2 cellular contexts compared by ENCODE assay signal in the genomic region with DNA sequence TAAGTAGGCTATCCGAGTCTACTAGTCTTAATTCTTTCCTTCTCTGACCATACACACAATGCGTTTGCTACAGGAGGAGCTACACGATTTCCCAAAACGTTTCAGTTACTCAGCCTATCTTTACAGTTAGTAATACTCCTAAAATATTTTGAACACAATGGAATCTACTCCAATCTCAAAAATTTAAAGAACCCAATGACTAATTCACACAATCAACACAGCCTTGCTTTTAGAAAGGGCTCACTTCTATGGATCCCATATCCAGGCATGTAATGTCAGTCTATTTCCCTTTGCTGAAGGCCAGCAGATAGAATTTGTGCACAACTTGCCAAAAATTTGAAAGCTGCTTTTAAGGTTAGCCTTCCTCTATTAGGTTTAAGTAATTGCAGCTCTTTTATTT.
TF ChIP-seq lines count a peak whose summit lies in the region.

No MANE protein-coding gene starts in this region.

TF ChIP-seq in GM23338, 12 proteins besides CTCF, POLR2A, EP300 and RAD21 (continued from another document):
- TF ChIP-seq, protein P1, sequence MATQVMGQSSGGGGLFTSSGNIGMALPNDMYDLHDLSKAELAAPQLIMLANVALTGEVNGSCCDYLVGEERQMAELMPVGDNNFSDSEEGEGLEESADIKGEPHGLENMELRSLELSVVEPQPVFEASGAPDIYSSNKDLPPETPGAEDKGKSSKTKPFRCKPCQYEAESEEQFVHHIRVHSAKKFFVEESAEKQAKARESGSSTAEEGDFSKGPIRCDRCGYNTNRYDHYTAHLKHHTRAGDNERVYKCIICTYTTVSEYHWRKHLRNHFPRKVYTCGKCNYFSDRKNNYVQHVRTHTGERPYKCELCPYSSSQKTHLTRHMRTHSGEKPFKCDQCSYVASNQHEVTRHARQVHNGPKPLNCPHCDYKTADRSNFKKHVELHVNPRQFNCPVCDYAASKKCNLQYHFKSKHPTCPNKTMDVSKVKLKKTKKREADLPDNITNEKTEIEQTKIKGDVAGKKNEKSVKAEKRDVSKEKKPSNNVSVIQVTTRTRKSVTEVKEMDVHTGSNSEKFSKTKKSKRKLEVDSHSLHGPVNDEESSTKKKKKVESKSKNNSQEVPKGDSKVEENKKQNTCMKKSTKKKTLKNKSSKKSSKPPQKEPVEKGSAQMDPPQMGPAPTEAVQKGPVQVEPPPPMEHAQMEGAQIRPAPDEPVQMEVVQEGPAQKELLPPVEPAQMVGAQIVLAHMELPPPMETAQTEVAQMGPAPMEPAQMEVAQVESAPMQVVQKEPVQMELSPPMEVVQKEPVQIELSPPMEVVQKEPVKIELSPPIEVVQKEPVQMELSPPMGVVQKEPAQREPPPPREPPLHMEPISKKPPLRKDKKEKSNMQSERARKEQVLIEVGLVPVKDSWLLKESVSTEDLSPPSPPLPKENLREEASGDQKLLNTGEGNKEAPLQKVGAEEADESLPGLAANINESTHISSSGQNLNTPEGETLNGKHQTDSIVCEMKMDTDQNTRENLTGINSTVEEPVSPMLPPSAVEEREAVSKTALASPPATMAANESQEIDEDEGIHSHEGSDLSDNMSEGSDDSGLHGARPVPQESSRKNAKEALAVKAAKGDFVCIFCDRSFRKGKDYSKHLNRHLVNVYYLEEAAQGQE (IDR thresholded peaks at IDR 0.05; ENCODE audit: unreplicated experiment): no peak
- TF ChIP-seq EZH2 (IDR thresholded peaks at IDR 0.05; ENCODE audit: low read depth, unreplicated experiment) (no peak), ZNF114 (CRISPR knock-in tag; IDR thresholded peaks at IDR 0.05) (no peak), EZH2phosphoT487 (IDR thresholded peaks at IDR 0.05; ENCODE audit: unreplicated experiment) (no peak), POLR2AphosphoS5 (IDR thresholded peaks at IDR 0.05; ENCODE audit: low read depth) (no peak)
- TF ChIP-seq, protein P2, sequence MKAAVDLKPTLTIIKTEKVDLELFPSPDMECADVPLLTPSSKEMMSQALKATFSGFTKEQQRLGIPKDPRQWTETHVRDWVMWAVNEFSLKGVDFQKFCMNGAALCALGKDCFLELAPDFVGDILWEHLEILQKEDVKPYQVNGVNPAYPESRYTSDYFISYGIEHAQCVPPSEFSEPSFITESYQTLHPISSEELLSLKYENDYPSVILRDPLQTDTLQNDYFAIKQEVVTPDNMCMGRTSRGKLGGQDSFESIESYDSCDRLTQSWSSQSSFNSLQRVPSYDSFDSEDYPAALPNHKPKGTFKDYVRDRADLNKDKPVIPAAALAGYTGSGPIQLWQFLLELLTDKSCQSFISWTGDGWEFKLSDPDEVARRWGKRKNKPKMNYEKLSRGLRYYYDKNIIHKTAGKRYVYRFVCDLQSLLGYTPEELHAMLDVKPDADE (IDR thresholded peaks at IDR 0.05): no peak

TF ChIP-seq in SK-N-SH treated with all-trans-retinoic acid at 6 μM for 48 hours, 23 proteins besides CTCF, POLR2A, EP300 and RAD21 (continued from another document):
- TF ChIP-seq, protein P3, sequence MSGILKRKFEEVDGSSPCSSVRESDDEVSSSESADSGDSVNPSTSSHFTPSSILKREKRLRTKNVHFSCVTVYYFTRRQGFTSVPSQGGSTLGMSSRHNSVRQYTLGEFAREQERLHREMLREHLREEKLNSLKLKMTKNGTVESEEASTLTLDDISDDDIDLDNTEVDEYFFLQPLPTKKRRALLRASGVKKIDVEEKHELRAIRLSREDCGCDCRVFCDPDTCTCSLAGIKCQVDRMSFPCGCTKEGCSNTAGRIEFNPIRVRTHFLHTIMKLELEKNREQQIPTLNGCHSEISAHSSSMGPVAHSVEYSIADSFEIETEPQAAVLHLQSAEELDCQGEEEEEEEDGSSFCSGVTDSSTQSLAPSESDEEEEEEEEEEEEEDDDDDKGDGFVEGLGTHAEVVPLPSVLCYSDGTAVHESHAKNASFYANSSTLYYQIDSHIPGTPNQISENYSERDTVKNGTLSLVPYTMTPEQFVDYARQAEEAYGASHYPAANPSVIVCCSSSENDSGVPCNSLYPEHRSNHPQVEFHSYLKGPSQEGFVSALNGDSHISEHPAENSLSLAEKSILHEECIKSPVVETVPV (CRISPR knock-in tag; IDR thresholded peaks at IDR 0.05): no peak
- TF ChIP-seq ZNF70 (CRISPR knock-in tag; IDR thresholded peaks at IDR 0.05) (no peak), ZFP30 (CRISPR knock-in tag; IDR thresholded peaks at IDR 0.05) (no peak), TCF4 (CRISPR knock-in tag; IDR thresholded peaks at IDR 0.05; ENCODE audit: borderline replicate concordance) (no peak)
- TF ChIP-seq, protein P4, sequence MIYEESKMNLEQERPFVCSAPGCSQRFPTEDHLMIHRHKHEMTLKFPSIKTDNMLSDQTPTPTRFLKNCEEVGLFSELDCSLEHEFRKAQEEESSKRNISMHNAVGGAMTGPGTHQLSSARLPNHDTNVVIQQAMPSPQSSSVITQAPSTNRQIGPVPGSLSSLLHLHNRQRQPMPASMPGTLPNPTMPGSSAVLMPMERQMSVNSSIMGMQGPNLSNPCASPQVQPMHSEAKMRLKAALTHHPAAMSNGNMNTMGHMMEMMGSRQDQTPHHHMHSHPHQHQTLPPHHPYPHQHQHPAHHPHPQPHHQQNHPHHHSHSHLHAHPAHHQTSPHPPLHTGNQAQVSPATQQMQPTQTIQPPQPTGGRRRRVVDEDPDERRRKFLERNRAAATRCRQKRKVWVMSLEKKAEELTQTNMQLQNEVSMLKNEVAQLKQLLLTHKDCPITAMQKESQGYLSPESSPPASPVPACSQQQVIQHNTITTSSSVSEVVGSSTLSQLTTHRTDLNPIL (CRISPR knock-in tag; IDR thresholded peaks at IDR 0.05; ENCODE audit: low read depth): no peak
- TF ChIP-seq, protein P5, sequence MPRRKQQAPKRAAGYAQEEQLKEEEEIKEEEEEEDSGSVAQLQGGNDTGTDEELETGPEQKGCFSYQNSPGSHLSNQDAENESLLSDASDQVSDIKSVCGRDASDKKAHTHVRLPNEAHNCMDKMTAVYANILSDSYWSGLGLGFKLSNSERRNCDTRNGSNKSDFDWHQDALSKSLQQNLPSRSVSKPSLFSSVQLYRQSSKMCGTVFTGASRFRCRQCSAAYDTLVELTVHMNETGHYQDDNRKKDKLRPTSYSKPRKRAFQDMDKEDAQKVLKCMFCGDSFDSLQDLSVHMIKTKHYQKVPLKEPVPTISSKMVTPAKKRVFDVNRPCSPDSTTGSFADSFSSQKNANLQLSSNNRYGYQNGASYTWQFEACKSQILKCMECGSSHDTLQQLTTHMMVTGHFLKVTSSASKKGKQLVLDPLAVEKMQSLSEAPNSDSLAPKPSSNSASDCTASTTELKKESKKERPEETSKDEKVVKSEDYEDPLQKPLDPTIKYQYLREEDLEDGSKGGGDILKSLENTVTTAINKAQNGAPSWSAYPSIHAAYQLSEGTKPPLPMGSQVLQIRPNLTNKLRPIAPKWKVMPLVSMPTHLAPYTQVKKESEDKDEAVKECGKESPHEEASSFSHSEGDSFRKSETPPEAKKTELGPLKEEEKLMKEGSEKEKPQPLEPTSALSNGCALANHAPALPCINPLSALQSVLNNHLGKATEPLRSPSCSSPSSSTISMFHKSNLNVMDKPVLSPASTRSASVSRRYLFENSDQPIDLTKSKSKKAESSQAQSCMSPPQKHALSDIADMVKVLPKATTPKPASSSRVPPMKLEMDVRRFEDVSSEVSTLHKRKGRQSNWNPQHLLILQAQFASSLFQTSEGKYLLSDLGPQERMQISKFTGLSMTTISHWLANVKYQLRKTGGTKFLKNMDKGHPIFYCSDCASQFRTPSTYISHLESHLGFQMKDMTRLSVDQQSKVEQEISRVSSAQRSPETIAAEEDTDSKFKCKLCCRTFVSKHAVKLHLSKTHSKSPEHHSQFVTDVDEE (CRISPR knock-in tag; IDR thresholded peaks at IDR 0.05): no peak
